ENCODE assay signal across 8 cellular contexts in genomic region chr1:27724961-27725373, GRCh38. TPM values are rescaled to one million over a fixed set of nuclear protein-coding genes. Genes with fewer than 3 reads are reported as not detected.
A peak's percentile ranks its signal among the peaks of the same experiment; 100 is the strongest.
DNase-seq lines count a peak whose midpoint lies in the region; ATAC-seq and TF ChIP-seq lines count a peak whose summit lies in the region.

No MANE protein-coding gene starts in this region.

- 69 to 74% (median 72%) methylated on average over 9 of the region's 9 CpGs for WGBS in ovary, 3 donors

- H3K4me1 Mint-ChIP-seq in CD8-positive, alpha-beta T cell (ENCODE audit: low read depth) = peaks cover 26% of the 10 kb centered on the region

- peak overlapping the region; percentile 66 for H3K4me3 ChIP-seq in CD8-positive, alpha-beta T cell (ENCODE audit: low read depth, low read length)
- peak overlapping the region; percentile 34 for H3K4me3 ChIP-seq in Jurkat, Clone E6-1 (ENCODE audit: low read length)
- H3K4me3 ChIP-seq in fibroblast of mammary gland (ENCODE audit: control insufficient read depth, low read depth, low read length) = peak overlapping the region; percentile 50
- H3K4me3 ChIP-seq in ovary = peak overlapping the region; percentile 40

- no peaks in the 10 kb centered on the region for H3K27me3 ChIP-seq in CD8-positive, alpha-beta T cell (ENCODE audit: insufficient read depth, low read length)
- no peaks in the 10 kb centered on the region for H3K27me3 ChIP-seq in ovary

- DNase-seq in CD8-positive, alpha-beta T cell = peak in 1 of 7 experiments; percentile 29
- no peak for DNase-seq in Jurkat, Clone E6-1 (ENCODE audit: low read depth, low spot score)
- DNase-seq in T-helper 9 cell = peak; percentile 4
- DNase-seq in fibroblast of mammary gland (ENCODE audit: low read depth) = no peak
- peak; percentile 29 to 56 (median 40) for DNase-seq in ovary
- no peak for DNase-seq in GM10266 (ENCODE audit: extremely low spot score)

- H3K36me3 ChIP-seq in CD8-positive, alpha-beta T cell (ENCODE audit: insufficient read depth, low read length) = no peaks in the 10 kb centered on the region
- H3K36me3 ChIP-seq in ovary = no peaks in the 10 kb centered on the region

- H3K36me3 Mint-ChIP-seq in CD8-positive, alpha-beta T cell = peaks cover 20% of the 10 kb centered on the region

- no peaks in the 10 kb centered on the region for H3K9me3 Mint-ChIP-seq in CD8-positive, alpha-beta T cell

- no peak for TF ChIP-seq POLR2A in ovary (IDR thresholded peaks at IDR 0.05)

- peak overlapping the region; percentile 94 for H3K27ac ChIP-seq in CD8-positive, alpha-beta T cell (ENCODE audit: low read depth, low read length)
- H3K27ac ChIP-seq in ovary = peak overlapping the region in 1 of 2 donors; percentile 52

- no peaks in the 10 kb centered on the region for H3K9me3 ChIP-seq in CD8-positive, alpha-beta T cell (ENCODE audit: low read length)
- no peaks in the 10 kb centered on the region for H3K9me3 ChIP-seq in ovary

- no peaks in the 10 kb centered on the region for H3K27me3 Mint-ChIP-seq in CD8-positive, alpha-beta T cell (ENCODE audit: low read depth)

- peaks cover 15% of the 10 kb centered on the region for H3K4me1 ChIP-seq in CD8-positive, alpha-beta T cell (ENCODE audit: insufficient read depth, low read length)
- peaks cover 1% of the 10 kb centered on the region for H3K4me1 ChIP-seq in ovary (ENCODE audit: insufficient read depth)

- H3K4me3 Mint-ChIP-seq in CD8-positive, alpha-beta T cell = peak overlapping the region; percentile 84

- CTCF ChIA-PET in CD8-positive, alpha-beta T cell (lab: Charles Lee) = interaction anchor here (0.6 to 1.9 kb wide), 15 partner anchors 8 to 227 kb away, joined by 3 to 13 read pairs (median 3); partner anchors contain the start of genes AHDC1 and IFI6

- no peak for TF ChIP-seq EP300 in ovary (IDR thresholded peaks at IDR 0.05)

- no peak for TF ChIP-seq CTCF in CD8-positive, alpha-beta T cell (IDR thresholded peaks at IDR 0.05)
- TF ChIP-seq CTCF in fibroblast of mammary gland (conservative IDR thresholded peaks at IDR 0.05; ENCODE audit: control insufficient read depth, insufficient read depth, low read depth, low read length) = no peak
- no peak for TF ChIP-seq CTCF in ovary (IDR thresholded peaks at IDR 0.05)
- no peak for TF ChIP-seq CTCF in GM10266 (IDR thresholded peaks at IDR 0.05; ENCODE audit: control insufficient read depth, insufficient read depth, low read depth, missing control alignments)

- no peak for ATAC-seq in CD8-positive, alpha-beta T cell
- ATAC-seq in HG03108 (IDR thresholded peaks at IDR 0.05; ENCODE audit: unreplicated experiment) = no peak
- ATAC-seq in HG03432 (IDR thresholded peaks at IDR 0.05; ENCODE audit: unreplicated experiment) = no peak

- intact Hi-C loops in CD8-positive, alpha-beta T cell (cut with DNase I, micrococcal nuclease) = loop anchor here (1.0 to 5.0 kb wide), 10 partner anchors 48 to 570 kb away; partner anchors contain the start of genes AHDC1 (in 2 of the 2), IFI6 (in 2 of the 2), STX12 (in 2 of the 2) and TMEM222 (in 2 of the 2)
- intact Hi-C loops in ovary (cut with DNase I) = loop anchor here in 1 of 4 donors (1.0 to 10.0 kb wide), 2 partner anchors 48 to 60 kb away; partner anchors contain the start of gene STX12

- peak overlapping the region; percentile 94 for H3K27ac Mint-ChIP-seq in CD8-positive, alpha-beta T cell

- POLR2A ChIA-PET in CD8-positive, alpha-beta T cell (lab: Charles Lee) = interaction anchor here (0.6 to 2.8 kb wide), 12 partner anchors 11 to 1345 kb away, joined by 3 to 30 read pairs (median 4); partner anchors contain the start of genes ATP5IF1, IFI6, PPP1R8 and STX12

RNA-seq across cellular contexts. Expression of gene FAM76A, which starts 0.8 kb away (rescaled TPM):
- 10 to 100 TPM; 29.5 to 31.7 TPM for total RNA-seq in CD8-positive, alpha-beta T cell
- polyA plus RNA-seq in Jurkat, Clone E6-1 (2012; ENCODE audit: insufficient read depth, insufficient read length) = 13.6 TPM
- 10 to 100 TPM in 5 of 7 donors, 1 to 10 TPM in 2; 9.2 to 20.3 (median 15.7) TPM for total RNA-seq in ovary
- 1 to 10 TPM; 6.0 to 7.5 TPM for polyA plus RNA-seq in ovary

RNA-seq across cellular contexts. Expression of gene STX12, which starts 48.1 kb away (rescaled TPM):
- total RNA-seq in CD8-positive, alpha-beta T cell = 10 to 100 TPM; 21.0 to 26.0 TPM
- polyA plus RNA-seq in Jurkat, Clone E6-1 (2012; ENCODE audit: insufficient read depth, insufficient read length) = 23.1 TPM
- 10 to 100 TPM; 34.3 to 45.7 (median 41.2) TPM for total RNA-seq in ovary
- 10 to 100 TPM; 23.9 to 74.8 TPM for polyA plus RNA-seq in ovary

RNA-seq across cellular contexts. Expression of gene IFI6, which starts 53.0 kb away (rescaled TPM):
- 10 to 100 TPM; 24.8 to 25.1 TPM for total RNA-seq in CD8-positive, alpha-beta T cell
- 46.7 TPM for polyA plus RNA-seq in Jurkat, Clone E6-1 (2012; ENCODE audit: insufficient read depth, insufficient read length)
- 10 to 100 TPM; 30.3 to 89.1 (median 48.6) TPM for total RNA-seq in ovary
- polyA plus RNA-seq in ovary = 100 to 1,000 TPM; 200 to 274 TPM

Comparison
In these comparisons a context has a peak if more than half of its experiments do, and no peak if none do; other contexts are left out.
1. DNase-seq: peak in T-helper 9 cell (single experiment) and ovary (5 of 5); none in Jurkat, Clone E6-1 (single experiment), fibroblast of mammary gland (single experiment) and GM10266 (single experiment).
2. Peak in every context shown above with its lines, with median percentiles within 50 percentile points of each other: H3K4me3 ChIP-seq.